Comparison of ENCODE assay signal across 8 cellular contexts in genomic region chr11:76443254-76443935, GRCh38.
DNase-seq lines count a peak whose midpoint lies in the region; ATAC-seq and TF ChIP-seq lines count a peak whose summit lies in the region.

No MANE protein-coding gene starts in this region.

- TF ChIP-seq CTCF in parathyroid adenoma (IDR thresholded peaks at IDR 0.05), result no peak

- peak overlapping the region; percentile 97 for H3K9ac ChIP-seq in NT2/D1 (ENCODE audit: insufficient read length, low read depth)
- H3K9ac ChIP-seq in parathyroid adenoma, result no peak overlapping the region

- no peak overlapping the region for H2AFZ ChIP-seq in parathyroid adenoma

- ATAC-seq in HG03521 (IDR thresholded peaks at IDR 0.05; ENCODE audit: unreplicated experiment), result no peak

- DNase-seq in NT2/D1 (ENCODE audit: low read depth, low spot score), result no peak
- no peak for DNase-seq in epithelial cell of prostate (ENCODE audit: low read depth, low spot score)
- no peak for DNase-seq in activated gamma-delta T cell treated with Interleukin-2 at 50 U/mL for 16 hours
- DNase-seq in NCI-H2107 (lab: John Stamatoyannopoulos, UW), result no peak
- no peak for DNase-seq in hepatic stellate cell (ENCODE audit: low spot score)

- H3K4me1 ChIP-seq in NT2/D1 (ENCODE audit: insufficient read depth, insufficient read length) (no peaks in the 10 kb centered on the region), parathyroid adenoma (no peaks in the 10 kb centered on the region)

- no peaks in the 10 kb centered on the region for H3K9me3 ChIP-seq in NT2/D1 (ENCODE audit: insufficient read depth, low read length)
- no peaks in the 10 kb centered on the region for H3K9me3 ChIP-seq in parathyroid adenoma (ENCODE audit: control insufficient read depth, low read length)

- H3K79me2 ChIP-seq in parathyroid adenoma, result peaks cover 2% of the 10 kb centered on the region

- H3K27ac ChIP-seq in epithelial cell of prostate (peak overlapping the region; percentile 68), parathyroid adenoma (peak overlapping the region; percentile 93)

- peaks cover 35% of the 10 kb centered on the region for H3K36me3 ChIP-seq in NT2/D1 (ENCODE audit: insufficient read depth, insufficient read length, low read length)
- H3K36me3 ChIP-seq in parathyroid adenoma (ENCODE audit: control insufficient read depth, insufficient read depth, low read length), result no peaks in the 10 kb centered on the region

- H3K4me2 ChIP-seq in parathyroid adenoma (ENCODE audit: low read length), result peak overlapping the region; percentile 63

- H3K4me3 ChIP-seq in GM08714 (ENCODE audit: low read length), result peak overlapping the region; percentile 97
- peak overlapping the region; percentile 92 for H3K4me3 ChIP-seq in NT2/D1 (ENCODE audit: insufficient read length, low read depth)
- H3K4me3 ChIP-seq in parathyroid adenoma (ENCODE audit: low read depth, low read length), result peak overlapping the region; percentile 93

- no peaks in the 10 kb centered on the region for H3K27me3 ChIP-seq in NT2/D1 (ENCODE audit: insufficient read depth, insufficient read length)
- no peaks in the 10 kb centered on the region for H3K27me3 ChIP-seq in parathyroid adenoma (ENCODE audit: control insufficient read depth, insufficient read depth, low read length)
